In the genomic region with DNA sequence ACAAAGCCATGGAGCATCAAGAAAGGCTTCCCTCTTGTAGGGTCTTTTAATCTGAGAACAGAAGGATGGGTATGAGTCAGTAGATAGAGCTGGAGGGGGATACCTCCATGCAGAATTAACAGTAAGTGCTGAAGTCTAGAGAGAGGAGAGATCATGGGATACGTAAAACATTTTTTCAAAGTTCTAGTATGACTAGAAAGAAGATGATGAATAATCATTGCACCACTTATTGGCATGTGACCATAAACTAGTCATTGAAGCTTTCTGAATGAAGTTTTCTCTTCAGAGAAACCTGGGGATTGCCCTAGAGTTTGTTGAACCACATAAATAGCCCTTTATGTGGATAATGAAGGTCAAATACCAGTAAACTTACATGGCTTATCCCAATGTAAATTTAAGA, we compare ENCODE assay signal across 23 cellular contexts. TPM values are rescaled to one million over a fixed set of nuclear protein-coding genes. Genes with fewer than 3 reads are reported as not detected.
"Had no signal": no experiment of that assay in that cellular context is flagged by ENCODE, and none has a peak within 500 bp of the region (broad histone marks: within the 10 kb centered on the region; RNA-seq: fewer than 3 reads in every experiment).

No MANE protein-coding gene starts in this region.

- DNase-seq: activated CD4-positive, alpha-beta T cell treated with anti-CD3 and anti-CD28 coated beads for 48 hours; activated CD4-positive, alpha-beta T cell treated with anti-CD3 and anti-CD28 coated beads, Interleukin-2, amount 50 U/mL, for 4 hours; activated CD4-positive, CD25-positive, alpha-beta regulatory T cell treated with anti-CD3 and anti-CD28 coated beads, Interleukin-2, amount 50 U/mL, for 72 hours; activated CD8-positive, alpha-beta memory T cell treated with anti-CD3 and anti-CD28 coated beads, Interleukin-2, amount 50 U/mL, for 48 hours; activated CD8-positive, alpha-beta T cell treated with anti-CD3 and anti-CD28 coated beads, Interleukin-2, amount 10 ng/mL, durations not matched to agents 7 days and 5 days; activated naive CD4-positive, alpha-beta T cell treated with anti-CD3 and anti-CD28 coated beads, Interleukin-2, amount 50 U/mL, for 16 hours; activated naive CD8-positive, alpha-beta T cell treated with anti-CD3 and anti-CD28 coated beads, Interleukin-2, amount 10 ng/mL, durations not matched to agents 7 days and 5 days; activated T-cell treated with anti-CD3 and anti-CD28 coated beads, Interleukin-2, amount 50 U/mL, for 1 hour; adrenal gland; anterior cingulate cortex; MM.1S; NCI-H1436; NCI-H1694 treated with DMSO at 0.1 percent for 48 hours; NCI-H2029 treated with DMSO at 0.1 percent for 48 hours; NCI-H446; NCI-H524; NCI-H748 treated with DMSO at 0.1 percent for 48 hours; OCI-M1; Peyer's patch; SHP77; T-helper 17 cell; T-helper 9 cell had no signal

- H3K36me3 ChIP-seq: adrenal gland, Peyer's patch, SJSA1 had no signal

- H3K4me3 ChIP-seq: adrenal gland, Peyer's patch, SJSA1 had no signal

- H3K27me3 ChIP-seq: adrenal gland, Peyer's patch, SJSA1 had no signal

RNA-seq across cellular contexts. Expression of gene PTPRD, which starts 48.6 kb away (rescaled TPM):
- total RNA-seq: activated CD8-positive, alpha-beta T cell treated with anti-CD3 and anti-CD28 coated beads, Interleukin-2, amount 10 ng/mL, durations not matched to agents 7 days and 5 days; activated naive CD8-positive, alpha-beta T cell treated with anti-CD3 and anti-CD28 coated beads, Interleukin-2, amount 10 ng/mL, durations not matched to agents 7 days and 5 days; SJSA1; T-helper 17 cell had no signal
